20 cellular contexts compared by ENCODE assay signal in the genomic region with DNA sequence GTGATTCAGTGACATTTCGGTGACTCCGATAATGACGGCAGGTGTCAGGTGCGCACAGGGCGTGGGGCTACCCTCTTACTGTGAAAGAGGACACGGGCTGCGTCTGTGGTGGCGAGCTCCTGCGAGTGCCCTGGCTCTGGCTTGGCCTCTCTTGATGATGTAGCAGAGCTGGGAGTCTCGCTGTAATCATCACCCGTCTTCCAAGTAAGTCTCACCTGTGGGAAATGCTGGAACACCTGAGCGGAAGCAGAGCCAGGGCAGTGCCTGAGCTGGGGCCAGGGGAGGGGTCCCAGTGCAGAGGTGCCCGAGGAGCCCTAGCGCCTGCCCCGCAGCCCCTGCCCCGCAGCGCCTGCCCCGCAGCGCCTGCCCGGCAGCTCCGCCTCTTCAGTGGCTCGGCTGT. TPM values are rescaled to one million over a fixed set of nuclear protein-coding genes. Genes with fewer than 3 reads are reported as not detected.
A peak's percentile ranks its signal among the peaks of the same experiment; 100 is the strongest.
DNase-seq lines count a peak whose midpoint lies in the region; ATAC-seq and TF ChIP-seq lines count a peak whose summit lies in the region.
"Had no signal": no experiment of that assay in that cellular context is flagged by ENCODE, and none has a peak within 500 bp of the region (broad histone marks: within the 10 kb centered on the region; RNA-seq: fewer than 3 reads in every experiment).

No MANE protein-coding gene starts in this region.

- POLR2A ChIA-PET in HEK293T (lab: Yijun Ruan, JAX), result no interaction called here

- ATAC-seq in right cardiac atrium (no peak), Right ventricle myocardium superior (ENCODE audit: poor library complexity) (no peak), body of pancreas (no peak), GM18858 (IDR thresholded peaks at IDR 0.05; ENCODE audit: unreplicated experiment) (no peak)
- ATAC-seq: Right ventricle myocardium inferior had no signal

- intact Hi-C loops in right cardiac atrium (cut with DNase I) (no loop called here), Right ventricle myocardium superior (cut with DNase I) (no loop called here), body of pancreas (cut with DNase I) (loop anchor here (10.0 kb wide), 1 partner anchor 52 kb away; no protein-coding TSS in a partner anchor)

- H3K27me3 ChIP-seq in right cardiac atrium (ENCODE audit: control insufficient read depth, insufficient read depth) (no peaks in the 10 kb centered on the region), body of pancreas (no peaks in the 10 kb centered on the region), neutrophil (no peaks in the 10 kb centered on the region)
- H3K27me3 ChIP-seq: MG63 had no signal

- TF ChIP-seq CTCF in body of pancreas (IDR thresholded peaks at IDR 0.05) (no peak), neutrophil (IDR thresholded peaks at IDR 0.05) (no peak)

- no peaks in the 10 kb centered on the region for H3K36me3 ChIP-seq in body of pancreas (replicated peaks in 1 of 2; ENCODE audit: insufficient read depth in 1 of 2, low read depth in 2 of 2)
- peaks cover 44% of the 10 kb centered on the region for H3K36me3 ChIP-seq in neutrophil

- WGBS in right cardiac atrium, result 86% methylated on average over 22 of the region's 22 CpGs
- 41 to 56% methylated on average over 14 to 19 of the region's 22 CpGs for whole genome bisulfite sequencing in body of pancreas, 2 donors

- H3K4me3 ChIP-seq in right cardiac atrium (ENCODE audit: low read length) (no peak overlapping the region), body of pancreas (no peak overlapping the region), neutrophil (ENCODE audit: low read depth in 1 of 2, low read length in 1 of 2) (no peak overlapping the region)
- H3K4me3 ChIP-seq: MG63 had no signal

- TF ChIP-seq POLR2A in body of pancreas (IDR thresholded peaks at IDR 0.05), result peak in 1 of 3 donors; percentile 16

- DNase-seq in right cardiac atrium (peak in 1 of 3 donors; percentile 32), Right ventricle myocardium superior (no peak), body of pancreas (peak in 3 of 4 donors; percentile 45 to 64 (median 49)), H4 (ENCODE audit: low spot score) (no peak), HEK293T (ENCODE audit: extremely low spot score) (no peak), NCI-H524 treated with DMSO at 0.1 percent for 48 hours (lab: John Stamatoyannopoulos, UW) (no peak)
- DNase-seq: COR-L47, DMS153, EL, KG1, MG63, NCI-H1105, NCI-H1694 treated with DMSO at 0.1 percent for 48 hours, NCI-H446, NCI-H748 treated with DMSO at 0.1 percent for 48 hours had no signal

- no peaks in the 10 kb centered on the region for H3K9me3 ChIP-seq in right cardiac atrium (ENCODE audit: control insufficient read depth, low read length)
- no peaks in the 10 kb centered on the region for H3K9me3 ChIP-seq in body of pancreas
- no peaks in the 10 kb centered on the region for H3K9me3 ChIP-seq in neutrophil
- H3K9me3 ChIP-seq: MG63 had no signal

- H3K27ac ChIP-seq in right cardiac atrium (ENCODE audit: low read length) (peak overlapping the region; percentile 50), body of pancreas (peak overlapping the region; percentile 79 to 93 (median 86)), neutrophil (peak overlapping the region; percentile 99)
- H3K27ac ChIP-seq: HL-60 had no signal

- CTCF ChIA-PET in HEK293T (lab: Yijun Ruan, JAX), result no interaction called here

- H3K4me1 ChIP-seq in right cardiac atrium (ENCODE audit: control insufficient read depth, insufficient read depth, low read length), result peaks cover 19% of the 10 kb centered on the region
- peaks cover 87% of the 10 kb centered on the region for H3K4me1 ChIP-seq in body of pancreas
- H3K4me1 ChIP-seq in neutrophil (ENCODE audit: control insufficient read depth in 1 of 2, insufficient read depth in 1 of 2, low read depth in 1 of 2, low read length in 1 of 2), result peaks cover 67 to 79% of the 10 kb centered on the region in 2 experiments

TF ChIP-seq in HEK293T, 16 proteins besides CTCF, POLR2A, EP300 and RAD21:
- TF ChIP-seq L3MBTL2 (conservative IDR thresholded peaks at IDR 0.05), result no peak
- TF ChIP-seq, protein P1, sequence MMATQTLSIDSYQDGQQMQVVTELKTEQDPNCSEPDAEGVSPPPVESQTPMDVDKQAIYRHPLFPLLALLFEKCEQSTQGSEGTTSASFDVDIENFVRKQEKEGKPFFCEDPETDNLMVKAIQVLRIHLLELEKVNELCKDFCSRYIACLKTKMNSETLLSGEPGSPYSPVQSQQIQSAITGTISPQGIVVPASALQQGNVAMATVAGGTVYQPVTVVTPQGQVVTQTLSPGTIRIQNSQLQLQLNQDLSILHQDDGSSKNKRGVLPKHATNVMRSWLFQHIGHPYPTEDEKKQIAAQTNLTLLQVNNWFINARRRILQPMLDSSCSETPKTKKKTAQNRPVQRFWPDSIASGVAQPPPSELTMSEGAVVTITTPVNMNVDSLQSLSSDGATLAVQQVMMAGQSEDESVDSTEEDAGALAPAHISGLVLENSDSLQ (IDR thresholded peaks at IDR 0.05), result no peak
- TF ChIP-seq LEF1 (IDR thresholded peaks at IDR 0.05; ENCODE audit: borderline replicate concordance), result no peak
- no peak for TF ChIP-seq HDGF (IDR thresholded peaks at IDR 0.05; ENCODE audit: borderline replicate concordance)
- no peak for TF ChIP-seq CTBP1 (IDR thresholded peaks at IDR 0.05; ENCODE audit: borderline replicate concordance)
- no peak for TF ChIP-seq SUZ12 (IDR thresholded peaks at IDR 0.05)
- TF ChIP-seq ELF4 (IDR thresholded peaks at IDR 0.05), result no peak

RNA-seq across cellular contexts. Expression of a gene that starts 4.8 kb away (rescaled TPM):
- total RNA-seq in right cardiac atrium, result 10 to 100 TPM; 44.1 to 61.6 (median 44.7) TPM
- 20.0 TPM for polyA plus RNA-seq in right cardiac atrium
- total RNA-seq in Right ventricle myocardium superior, result 52.3 TPM
- 10 to 100 TPM; 54.5 to 71.9 TPM for total RNA-seq in body of pancreas
- 12.5 and 17.7 TPM in 2 replicates for total RNA-seq in H4 (2014; rRNA removed; shearing (Covaris generic))

RNA-seq across cellular contexts. Expression of a gene that starts 23.0 kb away (rescaled TPM):
- total RNA-seq in right cardiac atrium (not detected), Right ventricle myocardium superior (not detected), body of pancreas (under 1 TPM in 1 of 2 donors, not detected in 1; 0.33 TPM)
- polyA plus RNA-seq in right cardiac atrium, result not detected
- not detected in 2 replicates for total RNA-seq in H4 (2014; rRNA removed; shearing (Covaris generic))
- total RNA-seq: Right ventricle myocardium inferior had no signal
- polyA plus RNA-seq: CD14-positive monocyte had no signal

RNA-seq across cellular contexts. Expression of a gene that starts 59.7 kb away (rescaled TPM):
- total RNA-seq in right cardiac atrium (10 to 100 TPM; 65.0 to 80.9 (median 73.4) TPM), Right ventricle myocardium superior (68.5 TPM), body of pancreas (100 to 1,000 TPM in 1 of 2 donors, 10 to 100 TPM in 1; 79.9 to 104 TPM)
- 87.5 TPM for polyA plus RNA-seq in right cardiac atrium
- 180 and 203 TPM in 2 replicates for total RNA-seq in H4 (2014; rRNA removed; shearing (Covaris generic))

Comparison
In these comparisons a context has a peak if more than half of its experiments do, and no peak if none do; other contexts are left out.
1. DNase-seq: peak in body of pancreas (3 of 4); none in Right ventricle myocardium superior (single experiment), H4 (single experiment), HEK293T (single experiment) and NCI-H524 treated with DMSO at 0.1 percent for 48 hours (single experiment).
2. Peak in every context shown above with its lines, with median percentiles within 50 percentile points of each other: H3K27ac ChIP-seq.